In genomic region chr19:41845001-41845050, GRCh38 we compare ENCODE assay signal across 33 cellular contexts. TPM values are rescaled to one million over a fixed set of nuclear protein-coding genes. Genes with fewer than 3 reads are reported as not detected.
"Had no signal": no experiment of that assay in that cellular context is flagged by ENCODE, and none has a peak within 500 bp of the region (broad histone marks: within the 10 kb centered on the region; RNA-seq: fewer than 3 reads in every experiment).

TSS of gene DMRTC2 (plus strand) at chr19:41845042. CDS start at chr19:41847429, 2,387 bp downstream.

- H3K9me3 Mint-ChIP-seq: activated B cell treated with CpG ODN at 0.5 μM for 24 hours; activated CD4-positive, alpha-beta memory T cell treated with anti-CD3 and anti-CD28 coated beads for 36 hours; activated T-cell treated with anti-CD3 and anti-CD28 coated beads, Interleukin-2, amount 50 U/mL, for 24 hours; activated T-helper 17 cell treated with anti-CD3 and anti-CD28 coated beads, Interleukin-2, amount 50 U/mL, for 72 hours; central memory CD8-positive, alpha-beta T cell; effector memory CD8-positive, alpha-beta T cell had no signal

- H3K27ac ChIP-seq: brain microvascular endothelial cell, coronary artery, esophagus muscularis mucosa, foreskin keratinocyte, gastrocnemius medialis, heart right ventricle, WERI-Rb-1 had no signal

- FAIRE-seq: astrocyte, bronchial epithelial cell had no signal

- ATAC-seq: activated CD4-positive, CD25-positive, alpha-beta regulatory T cell treated with anti-CD3 and anti-CD28 coated beads, Interleukin-2, amount 50 U/mL, for 24 hours; activated T-helper 17 cell treated with anti-CD3 and anti-CD28 coated beads, Interleukin-2, amount 50 U/mL, for 72 hours; effector memory CD8-positive, alpha-beta T cell; foreskin keratinocyte; gastrocnemius medialis; heart right ventricle had no signal

- H3K27ac Mint-ChIP-seq: activated B cell treated with CpG ODN at 0.5 μM for 24 hours; activated CD4-positive, alpha-beta memory T cell treated with anti-CD3 and anti-CD28 coated beads for 36 hours; activated naive CD8-positive, alpha-beta T cell; activated T-cell treated with anti-CD3 and anti-CD28 coated beads, Interleukin-2, amount 50 U/mL, for 24 hours; activated T-helper 17 cell treated with anti-CD3 and anti-CD28 coated beads, Interleukin-2, amount 50 U/mL, for 72 hours had no signal

- H3K36me3 ChIP-seq: brain microvascular endothelial cell, esophagus muscularis mucosa, gastrocnemius medialis, heart right ventricle, WERI-Rb-1 had no signal

- H3K4me3 Mint-ChIP-seq: activated B cell treated with CpG ODN at 0.5 μM for 24 hours; activated CD4-positive, alpha-beta memory T cell treated with anti-CD3 and anti-CD28 coated beads for 36 hours; activated naive CD8-positive, alpha-beta T cell; activated T-cell treated with anti-CD3 and anti-CD28 coated beads, Interleukin-2, amount 50 U/mL, for 24 hours; activated T-helper 17 cell treated with anti-CD3 and anti-CD28 coated beads, Interleukin-2, amount 50 U/mL, for 72 hours; central memory CD8-positive, alpha-beta T cell; effector memory CD8-positive, alpha-beta T cell had no signal

- H3K4me3 ChIP-seq: coronary artery, esophagus muscularis mucosa, gastrocnemius medialis, heart right ventricle had no signal

- H3K27me3 ChIP-seq: brain microvascular endothelial cell had no signal

- H3K27me3 Mint-ChIP-seq: activated CD4-positive, alpha-beta memory T cell treated with anti-CD3 and anti-CD28 coated beads for 36 hours; activated naive CD8-positive, alpha-beta T cell; activated T-cell treated with anti-CD3 and anti-CD28 coated beads, Interleukin-2, amount 50 U/mL, for 24 hours; activated T-helper 17 cell treated with anti-CD3 and anti-CD28 coated beads, Interleukin-2, amount 50 U/mL, for 72 hours had no signal

- H3K9me3 ChIP-seq: esophagus muscularis mucosa, gastrocnemius medialis, heart right ventricle had no signal

- H3K4me1 Mint-ChIP-seq: activated B cell treated with CpG ODN at 0.5 μM for 24 hours; activated T-helper 17 cell treated with anti-CD3 and anti-CD28 coated beads, Interleukin-2, amount 50 U/mL, for 72 hours; central memory CD8-positive, alpha-beta T cell had no signal

- H3K4me1 ChIP-seq: esophagus muscularis mucosa, foreskin keratinocyte, gastrocnemius medialis, heart right ventricle had no signal

- DNase-seq: activated B cell treated with CpG ODN at 0.5 μM for 24 hours; activated CD4-positive, alpha-beta memory T cell treated with anti-CD3 and anti-CD28 coated beads for 36 hours; activated CD4-positive, alpha-beta T cell treated with anti-CD3 and anti-CD28 coated beads, Interleukin-2, amount 50 U/mL, for 1 hour; activated CD8-positive, alpha-beta memory T cell treated with anti-CD3 and anti-CD28 coated beads, Interleukin-2, amount 50 U/mL, for 48 hours; activated effector memory CD4-positive, alpha-beta T cell treated with Interleukin-2 at 50 U/mL for 16 hours; activated gamma-delta T cell treated with Interleukin-2 at 50 U/mL for 16 hours; activated naive CD4-positive, alpha-beta T cell treated with anti-CD3 and anti-CD28 coated beads, Interleukin-2, amount 50 U/mL, for 16 hours; activated naive CD4-positive, alpha-beta T cell treated with Interleukin-2 at 50 U/mL for 16 hours; activated T-cell treated with anti-CD3 and anti-CD28 coated beads for 4 hours; activated T-cell treated with anti-CD3 and anti-CD28 coated beads, Interleukin-2, amount 50 U/mL, for 24 hours; amniotic stem cell; anterior cingulate cortex; brain microvascular endothelial cell; dermis blood vessel endothelial cell; effector CD4-positive, alpha-beta T cell; effector memory CD8-positive, alpha-beta T cell; foreskin keratinocyte; gastrocnemius medialis; heart right ventricle; T1000; WERI-Rb-1 had no signal

- H3K36me3 Mint-ChIP-seq: activated CD4-positive, alpha-beta memory T cell treated with anti-CD3 and anti-CD28 coated beads for 36 hours; activated naive CD8-positive, alpha-beta T cell had no signal

RNA-seq across cellular contexts. Expression of gene DMRTC2, which starts in this region (rescaled TPM):
- total RNA-seq: activated B cell treated with CpG ODN at 0.5 μM for 24 hours; activated CD4-positive, alpha-beta memory T cell treated with anti-CD3 and anti-CD28 coated beads for 36 hours; activated T-helper 17 cell treated with anti-CD3 and anti-CD28 coated beads, Interleukin-2, amount 50 U/mL, for 72 hours; astrocyte; bronchial epithelial cell; cardiac septum; cerebellum; dermis blood vessel endothelial cell; esophagus muscularis mucosa; foreskin keratinocyte; gastrocnemius medialis; heart right ventricle; T-helper 2 cell treated with Interferon-gamma antibody and Interleukin-4, amounts not matched to agents 100 ng/mL and 5 ng/mL, for 36 hours had no signal
- polyA plus RNA-seq: adipose tissue, foreskin keratinocyte, heart right ventricle had no signal
